Comparison of ENCODE assay signal across 20 cellular contexts in genomic region chr9:90612957-90613356, GRCh38. TPM values are rescaled to one million over a fixed set of nuclear protein-coding genes. Genes with fewer than 3 reads are reported as not detected.
DNase-seq lines count a peak whose midpoint lies in the region; ATAC-seq and TF ChIP-seq lines count a peak whose summit lies in the region.
"Had no signal": no experiment of that assay in that cellular context is flagged by ENCODE, and none has a peak within 500 bp of the region (broad histone marks: within the 10 kb centered on the region; RNA-seq: fewer than 3 reads in every experiment).

No MANE protein-coding gene starts in this region.

- peak; percentile 13; the same call in 1 of the 2 replicates for TF ChIP-seq RAD21 in Ishikawa (IDR thresholded peaks at IDR 0.05; ENCODE audit: low read depth)

- no peaks in the 10 kb centered on the region for H3K36me3 Mint-ChIP-seq in activated CD4-positive, alpha-beta T cell treated with anti-CD3 and anti-CD28 coated beads, Interleukin-2, amount 10 ng/mL, durations not matched to agents 7 days and 5 days (ENCODE audit: low read depth)
- H3K36me3 Mint-ChIP-seq: CD8-positive, alpha-beta T cell; IgD-negative memory B cell had no signal

- H3K27ac ChIP-seq in cingulate gyrus (ENCODE audit: low read depth, low read length) = peak overlapping the region; percentile 34
- H3K27ac ChIP-seq: 22Rv1; A549; BLaER1 treated with 17β-estradiol and CSF1 and Interleukin-3, amounts not matched to agents 10 nM and 100 nM had no signal

- CTCF ChIA-PET in activated CD4-positive, alpha-beta T cell treated with anti-CD3 and anti-CD28 coated beads, Interleukin-2, amount 10 ng/mL, durations not matched to agents 7 days and 5 days (lab: Charles Lee) = no interaction called here

- intact Hi-C loops in posterior cingulate gyrus (cut with DNase I) = no loop called here

- DNase-seq in Ammon's horn (ENCODE audit: low spot score) = peak; percentile 48
- DNase-seq in posterior cingulate gyrus = peak in 7 of 10 donors; percentile 14 to 81 (median 31)
- DNase-seq in activated CD4-positive, alpha-beta T cell treated with anti-CD3 and anti-CD28 coated beads, Interleukin-2, amount 10 ng/mL, durations not matched to agents 7 days and 5 days = no peak
- DNase-seq: AML-193; Calu3; CD8-positive, alpha-beta T cell; DMS 273 treated with DMSO at 0.1 percent for 48 hours; DMS53; DND-41; EL had no signal

- H3K9me3 Mint-ChIP-seq in activated CD4-positive, alpha-beta T cell treated with anti-CD3 and anti-CD28 coated beads, Interleukin-2, amount 10 ng/mL, durations not matched to agents 7 days and 5 days = no peaks in the 10 kb centered on the region
- H3K9me3 Mint-ChIP-seq: CD8-positive, alpha-beta T cell; H9; IgD-negative memory B cell had no signal

- H3K27me3 Mint-ChIP-seq in activated CD4-positive, alpha-beta T cell treated with anti-CD3 and anti-CD28 coated beads, Interleukin-2, amount 10 ng/mL, durations not matched to agents 7 days and 5 days = peaks cover 18% of the 10 kb centered on the region

- ATAC-seq in GM18867 (IDR thresholded peaks at IDR 0.05; ENCODE audit: unreplicated experiment) (no peak), GM18511 (IDR thresholded peaks at IDR 0.05; ENCODE audit: unreplicated experiment) (no peak)
- ATAC-seq: A549; CD8-positive, alpha-beta T cell; HepG2 had no signal

- no peaks in the 10 kb centered on the region for H3K4me1 Mint-ChIP-seq in activated CD4-positive, alpha-beta T cell treated with anti-CD3 and anti-CD28 coated beads, Interleukin-2, amount 10 ng/mL, durations not matched to agents 7 days and 5 days
- H3K4me1 Mint-ChIP-seq: IgD-negative memory B cell had no signal

- no peak overlapping the region for H3K4me3 Mint-ChIP-seq in activated CD4-positive, alpha-beta T cell treated with anti-CD3 and anti-CD28 coated beads, Interleukin-2, amount 10 ng/mL, durations not matched to agents 7 days and 5 days
- H3K4me3 Mint-ChIP-seq: CD8-positive, alpha-beta T cell; H9; IgD-negative memory B cell had no signal

- POLR2A ChIA-PET in activated CD4-positive, alpha-beta T cell treated with anti-CD3 and anti-CD28 coated beads, Interleukin-2, amount 10 ng/mL, durations not matched to agents 7 days and 5 days (lab: Charles Lee) = no interaction called here

- H3K27ac Mint-ChIP-seq in activated CD4-positive, alpha-beta T cell treated with anti-CD3 and anti-CD28 coated beads, Interleukin-2, amount 10 ng/mL, durations not matched to agents 7 days and 5 days = no peak overlapping the region
- H3K27ac Mint-ChIP-seq: CD8-positive, alpha-beta T cell; H9 had no signal

- TF ChIP-seq EP300 in Ishikawa (IDR thresholded peaks at IDR 0.05; ENCODE audit: borderline replicate concordance) = no peak

TF ChIP-seq in Ishikawa, 13 proteins besides CTCF, POLR2A, EP300 and RAD21:
- no peak for TF ChIP-seq REST (IDR thresholded peaks at IDR 0.05; ENCODE audit: low read depth)
- TF ChIP-seq YY1 (IDR thresholded peaks at IDR 0.05; ENCODE audit: low read depth) = no peak
- TF ChIP-seq MAX (IDR thresholded peaks at IDR 0.05) = no peak
- no peak for TF ChIP-seq CEBPB (IDR thresholded peaks at IDR 0.05)
- no peak for TF ChIP-seq TAF1 (IDR thresholded peaks at IDR 0.05; ENCODE audit: low read depth)
- no peak for TF ChIP-seq FOXM1 (IDR thresholded peaks at IDR 0.05; ENCODE audit: borderline replicate concordance, low read depth)
- no peak for TF ChIP-seq NFIC (IDR thresholded peaks at IDR 0.05)
- TF ChIP-seq TCF12 (IDR thresholded peaks at IDR 0.05; ENCODE audit: low read depth) = no peak
- no peak for TF ChIP-seq USF1 (IDR thresholded peaks at IDR 0.05)
- no peak for TF ChIP-seq EGR1 (IDR thresholded peaks at IDR 0.05)

RNA-seq across cellular contexts. Expression of gene DIRAS2, which starts 29.7 kb away (rescaled TPM):
- total RNA-seq in activated CD4-positive, alpha-beta T cell treated with anti-CD3 and anti-CD28 coated beads, Interleukin-2, amount 10 ng/mL, durations not matched to agents 7 days and 5 days = not detected
- total RNA-seq: CD8-positive, alpha-beta T cell; H9; HepG2 had no signal
